8 cellular contexts compared by ENCODE assay signal in genomic region chr2:46296216-46296839, GRCh38. TPM values are rescaled to one million over a fixed set of nuclear protein-coding genes. Genes with fewer than 3 reads are reported as not detected.
A peak's percentile ranks its signal among the peaks of the same experiment; 100 is the strongest.
DNase-seq lines count a peak whose midpoint lies in the region; ATAC-seq and TF ChIP-seq lines count a peak whose summit lies in the region.

No MANE protein-coding gene starts in this region.

- H3K9ac ChIP-seq in H9 (ENCODE audit: extremely low read depth, insufficient read length, low read length) (no peak overlapping the region), mucosa of rectum (ENCODE audit: low read depth in 1 of 2, low read length in 2 of 2) (peak overlapping the region; percentile 79 to 95)

- peaks cover 0 to 4% of the 10 kb centered on the region in 2 experiments; a peak in 2 of 5 replicates for H3K9me3 Mint-ChIP-seq in H9

- H4K5ac ChIP-seq in H9 (ENCODE audit: insufficient read length, low read depth, low read length), result no peak overlapping the region

- H3T11ph ChIP-seq in H9 (ENCODE audit: low read length), result no peak overlapping the region

- POLR2A ChIA-PET in AG04449 (lab: Yijun Ruan, JAX), result interaction anchor here (0.7 to 1.8 kb wide), 19 partner anchors 13 to 296 kb away, joined by 3 to 17 read pairs (median 5); no protein-coding TSS in a partner anchor

- H3K27me3 Mint-ChIP-seq in H9 (ENCODE audit: low read depth), result peaks cover 83% of the 10 kb centered on the region

- no peak overlapping the region for H3K23ac ChIP-seq in H9 (ENCODE audit: insufficient read length, low read depth, low read length)

- H4K20me1 ChIP-seq in H9 (ENCODE audit: control insufficient read depth, insufficient read depth, insufficient read length), result no peaks in the 10 kb centered on the region

- no CpG with 5 or more reads among the region's 28 CpGs for WGBS in H9 (ENCODE audit: extremely low coverage, insufficient read length, low lambda C conversion rate)

- no peak overlapping the region for H2BK12ac ChIP-seq in H9 (ENCODE audit: insufficient read length, low read depth, low read length)

- H3K36me3 ChIP-seq in mucosa of rectum (ENCODE audit: control insufficient read depth in 2 of 2, insufficient read depth in 2 of 2, low read length in 2 of 2) (no peaks in the 10 kb centered on the region), vagina (no peaks in the 10 kb centered on the region)

- no peak for DNase-seq in AG04449 (ENCODE audit: low read depth, low spot score)
- peak; percentile 61 for DNase-seq in H9
- DNase-seq in UCSD-AML1 (lab: John Stamatoyannopoulos, UW; ENCODE audit: unreplicated experiment), result peak; percentile 60
- no peak for DNase-seq in epithelial cell of prostate (ENCODE audit: low read depth, low spot score)
- no peak for DNase-seq in vagina (ENCODE audit: extremely low spot score in 2 of 2)
- DNase-seq in NCI-H2029 (lab: John Stamatoyannopoulos, UW), result no peak

- no peak overlapping the region for H2BK15ac ChIP-seq in H9 (ENCODE audit: low read depth, low read length)

- H3K4me1 ChIP-seq in H9 (ENCODE audit: insufficient read depth, low read length), result no peaks in the 10 kb centered on the region
- H3K4me1 ChIP-seq in mucosa of rectum (ENCODE audit: control insufficient read depth in 2 of 2, insufficient read depth in 2 of 2, low read length in 2 of 2), result peaks cover 3 to 28% of the 10 kb centered on the region in 2 donors
- H3K4me1 ChIP-seq in vagina, result peaks cover 23% of the 10 kb centered on the region

- ATAC-seq in GM21825 (IDR thresholded peaks at IDR 0.05; ENCODE audit: unreplicated experiment), result no peak

- H3K14ac ChIP-seq in H9 (ENCODE audit: insufficient read depth, low read length), result no peak overlapping the region

- H3K9me3 ChIP-seq in H9 (ENCODE audit: control insufficient read depth, low read depth, low read length) (no peaks in the 10 kb centered on the region), mucosa of rectum (ENCODE audit: control insufficient read depth in 2 of 2, low read length in 2 of 2) (no peaks in the 10 kb centered on the region), vagina (no peaks in the 10 kb centered on the region)

- no peak overlapping the region for H3K27ac Mint-ChIP-seq in H9

- no peak overlapping the region for H2BK120ac ChIP-seq in H9 (ENCODE audit: low read depth, low read length, poor library complexity, severe bottlenecking)

- H2AFZ ChIP-seq in H9 (ENCODE audit: low read length), result no peak overlapping the region

- intact Hi-C loops in vagina (cut with DNase I), result loop anchor here (10.0 kb wide), 2 partner anchors 68 to 232 kb away; no protein-coding TSS in a partner anchor

- H3K4me2 ChIP-seq in H9 (ENCODE audit: insufficient read depth, insufficient read length, low read length), result peak overlapping the region; percentile 66

- no peak overlapping the region for H2BK20ac ChIP-seq in H9 (ENCODE audit: low read depth, low read length, poor library complexity, severe bottlenecking)

- H3K23me2 ChIP-seq in H9 (ENCODE audit: insufficient read length, low read depth, low read length, poor library complexity, severe bottlenecking), result peaks cover 20% of the 10 kb centered on the region

- no peak overlapping the region for H3K4ac ChIP-seq in H9 (ENCODE audit: low read depth, low read length)

- H3K79me1 ChIP-seq in H9 (ENCODE audit: insufficient read depth, low read depth, low read length, poor library complexity, severe bottlenecking), result no peaks in the 10 kb centered on the region

- peak overlapping the region; percentile 83 for H3K4me3 ChIP-seq in AG04449 (ENCODE audit: low read depth, low read length)
- peak overlapping the region; percentile 74 to 81 for H3K4me3 ChIP-seq in mucosa of rectum (ENCODE audit: low read length in 2 of 2)
- peak overlapping the region; percentile 73 to 94 for H3K4me3 ChIP-seq in vagina

- H3K56ac ChIP-seq in H9 (ENCODE audit: insufficient read length, low read depth, low read length), result no peak overlapping the region

- no peak overlapping the region for H3K27ac ChIP-seq in H9 (ENCODE audit: insufficient read length, low read depth, low read length)
- peak overlapping the region; percentile 89 for H3K27ac ChIP-seq in epithelial cell of prostate
- peak overlapping the region; percentile 90 to 91 for H3K27ac ChIP-seq in mucosa of rectum (ENCODE audit: low read depth in 2 of 2, low read length in 2 of 2)
- peak overlapping the region; percentile 93 for H3K27ac ChIP-seq in vagina

- no peak overlapping the region for H2AK5ac ChIP-seq in H9 (ENCODE audit: insufficient read length, low read length)

- H2BK5ac ChIP-seq in H9 (ENCODE audit: insufficient read length, low read length), result no peak overlapping the region

- peaks cover 34 to 39% of the 10 kb centered on the region in 2 experiments for H3K4me1 Mint-ChIP-seq in H9

- no peak for TF ChIP-seq POLR2A in vagina (IDR thresholded peaks at IDR 0.05)

- TF ChIP-seq CTCF in AG04449 (IDR thresholded peaks at IDR 0.05; ENCODE audit: insufficient read depth, low read length, missing control alignments) (no peak), H9 (conservative IDR thresholded peaks at IDR 0.05) (no peak), vagina (IDR thresholded peaks at IDR 0.05) (no peak)

- no peak overlapping the region for H4K8ac ChIP-seq in H9 (replicated peaks; ENCODE audit: insufficient read length, low read depth, low read length)

- H3K27me3 ChIP-seq in H9 (ENCODE audit: insufficient read depth, low read length) (peaks cover 45% of the 10 kb centered on the region), mucosa of rectum (ENCODE audit: control insufficient read depth in 2 of 2, insufficient read depth in 2 of 2, low read length in 2 of 2) (no peaks in the 10 kb centered on the region), vagina (no peaks in the 10 kb centered on the region)

- no peaks in the 10 kb centered on the region; a peak in 1 of 7 replicates for H3K36me3 Mint-ChIP-seq in H9 (ENCODE audit: insufficient read depth in 1 of 3, low read depth in 3 of 3)

- no peak overlapping the region for H3K18ac ChIP-seq in H9 (ENCODE audit: insufficient read length, low read depth, low read length)

- CTCF ChIA-PET in AG04449 (lab: Yijun Ruan, JAX), result interaction anchor here (1.7 to 4.0 kb wide), 2 partner anchors 231 to 233 kb away, joined by 7 to 27 read pairs; no protein-coding TSS in a partner anchor

- peak overlapping the region; percentile 50 to 76 for H3K4me3 Mint-ChIP-seq in H9

- no peaks in the 10 kb centered on the region for H3K79me2 ChIP-seq in H9 (ENCODE audit: insufficient read depth, low read length)

- H4K91ac ChIP-seq in H9 (ENCODE audit: insufficient read length, low read depth, low read length), result no peak overlapping the region

RNA-seq across cellular contexts. Expression of gene EPAS1, which starts 0.9 kb away (rescaled TPM):
- total RNA-seq in H9 (2021) (1.1 and 1.4 TPM in 2 replicates), vagina (222 TPM)

Comparison
In these comparisons a context has a peak if more than half of its experiments do, and no peak if none do; other contexts are left out.
1. DNase-seq: peak in H9 (single experiment) and UCSD-AML1 (single experiment); none in AG04449 (single experiment), epithelial cell of prostate (single experiment), vagina (0 of 2) and NCI-H2029 (single experiment).
2. RNA of gene EPAS1, which starts 0.9 kb away (total RNA-seq): 222 TPM in vagina (single experiment); 1.1 to 1.4 TPM in H9; every median in the first group is over 10 times any median in the second.
3. Peak in every context shown above with its lines, with median percentiles within 50 percentile points of each other: H3K4me3 ChIP-seq.